ENCODE assay signal across 13 cellular contexts in the genomic region with DNA sequence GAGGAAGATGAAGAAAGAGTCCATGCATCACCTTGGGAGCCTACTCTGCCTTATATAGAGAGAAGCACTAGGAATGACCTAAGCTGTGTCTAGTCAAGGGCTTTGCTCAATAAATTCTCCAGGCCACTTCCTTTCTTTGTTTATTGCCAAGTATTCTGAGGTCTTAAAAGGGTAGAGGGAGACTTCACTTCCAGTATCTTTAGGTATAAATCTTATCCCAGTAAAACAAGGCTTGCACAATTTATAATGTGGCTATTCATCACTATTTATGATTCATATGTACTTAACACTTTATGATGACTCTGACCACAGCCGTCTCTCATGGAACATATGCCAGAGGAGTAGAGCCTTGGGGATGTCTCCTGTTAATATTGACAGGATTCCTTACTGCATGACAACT.
DNase-seq lines count a peak whose midpoint lies in the region; ATAC-seq, FAIRE-seq and TF ChIP-seq lines count a peak whose summit lies in the region.
"Had no signal": no experiment of that assay in that cellular context is flagged by ENCODE, and none has a peak within 500 bp of the region (broad histone marks: within the 10 kb centered on the region; RNA-seq: fewer than 3 reads in every experiment).

No MANE protein-coding gene starts in this region.

- TF ChIP-seq CTCF in A549 (IDR thresholded peaks at IDR 0.05), result no peak
- no peak for TF ChIP-seq CTCF in IMR-90 (conservative IDR thresholded peaks at IDR 0.05; ENCODE audit: low read depth, low read length)
- TF ChIP-seq CTCF in choroid plexus epithelial cell (conservative IDR thresholded peaks at IDR 0.05; ENCODE audit: low read depth, low read length), result no peak
- no peak for TF ChIP-seq CTCF in mesothelial cell of epicardium (IDR thresholded peaks at IDR 0.05; ENCODE audit: unreplicated experiment)

- H2BK120ac ChIP-seq in IMR-90 (ENCODE audit: low read depth, low read length), result no peak overlapping the region

- no peaks in the 10 kb centered on the region; the same call in 1 of the 2 replicates for H3K9me1 ChIP-seq in IMR-90 (ENCODE audit: insufficient read depth, low read length)

- TF ChIP-seq POLR2A in A549 (IDR thresholded peaks at IDR 0.05; ENCODE audit: low read length) (no peak), IMR-90 (IDR thresholded peaks at IDR 0.05; ENCODE audit: low read depth, low read length) (no peak)

- no peak overlapping the region for H3K14ac ChIP-seq in IMR-90 (replicated peaks; ENCODE audit: low read depth, low read length)

- H3K27ac ChIP-seq in A549, result peak overlapping the region; percentile 49 to 69
- H3K27ac ChIP-seq in IMR-90 (ENCODE audit: insufficient read depth, low read length), result no peak overlapping the region

- peaks cover 5% of the 10 kb centered on the region for H3K9me3 Mint-ChIP-seq in mesothelial cell of epicardium

- POLR2A ChIA-PET in A549 (lab: Yijun Ruan, JAX), result interaction anchor here (1.1 kb wide), 1 partner anchor 19 kb away, joined by 4 read pairs; no protein-coding TSS in a partner anchor
- POLR2A ChIA-PET in IMR-90 (lab: Charles Lee; ENCODE audit: unreplicated experiment), result no interaction called here

- H3K79me1 ChIP-seq in IMR-90 (ENCODE audit: low read depth in 1 of 2, low read length in 2 of 2), result no peaks in the 10 kb centered on the region

- peak overlapping the region; percentile 52; the same call in 1 of the 2 replicates for H3K18ac ChIP-seq in IMR-90 (ENCODE audit: low read depth, low read length)

- H2BK5ac ChIP-seq in IMR-90 (ENCODE audit: low read depth, low read length, poor library complexity, severe bottlenecking), result no peak overlapping the region

- DNase-seq in A549 (ENCODE audit: low read depth in 1 of 2, low spot score in 1 of 2), result peak in 1 of 2 experiments; percentile 53
- DNase-seq in IMR-90, result peak; percentile 40
- peak; percentile 91 for DNase-seq in choroid plexus epithelial cell (ENCODE audit: low read depth)
- no peak for DNase-seq in mesothelial cell of epicardium (ENCODE audit: low spot score in 2 of 2, unreplicated experiment in 2 of 2)
- no peak for DNase-seq in cardiac septum (ENCODE audit: low spot score)
- no peak for DNase-seq in NCI-H128 (lab: John Stamatoyannopoulos, UW; ENCODE audit: unreplicated experiment)
- DNase-seq: 8988T; cortex of kidney; DMS79 treated with DMSO at 0.1 percent for 48 hours; stimulated activated CD8-positive, alpha-beta memory T cell treated with anti-CD3 and anti-CD28 coated beads, Interleukin-4, amount 100 ng/mL, for 48 hours had no signal

- no peak overlapping the region for H3K4me3 Mint-ChIP-seq in mesothelial cell of epicardium
- H3K4me3 Mint-ChIP-seq: IgD-negative memory B cell had no signal

- dilution Hi-C loops in IMR-90 (cut with HindIII; ENCODE audit: low sequenced_read_pairs, unreplicated experiment), result no loop called here

- H3K36me3 Mint-ChIP-seq in mesothelial cell of epicardium, result peaks cover 2% of the 10 kb centered on the region
- H3K36me3 Mint-ChIP-seq: IgD-negative memory B cell had no signal

- intact Hi-C loops in IMR-90 (cut with micrococcal nuclease) (no loop called here), cardiac septum (cut with DNase I) (loop anchor here (5.0 kb wide), 1 partner anchor 85 kb away; a partner anchor contains a TSS)

- H2AFZ ChIP-seq in IMR-90 (replicated peaks; ENCODE audit: low read length, poor library complexity), result no peak overlapping the region

- H3K27me3 Mint-ChIP-seq in mesothelial cell of epicardium (ENCODE audit: low read depth), result no peaks in the 10 kb centered on the region

- no peak overlapping the region for H4K8ac ChIP-seq in IMR-90 (ENCODE audit: low read depth in 2 of 2, low read length in 2 of 2)

- peaks cover 69% of the 10 kb centered on the region for H3K4me1 Mint-ChIP-seq in mesothelial cell of epicardium
- H3K4me1 Mint-ChIP-seq: IgD-negative memory B cell had no signal

- no peak overlapping the region for H3K4ac ChIP-seq in IMR-90 (ENCODE audit: low read depth, low read length)

- no peak overlapping the region for H3K9ac ChIP-seq in IMR-90 (ENCODE audit: low read depth, low read length)

- no peak overlapping the region for H4K91ac ChIP-seq in IMR-90 (ENCODE audit: insufficient read depth, low read depth, low read length)

- H4K5ac ChIP-seq in IMR-90 (ENCODE audit: low read depth, low read length), result peak overlapping the region; percentile 50; the same call in 1 of the 2 replicates

- ATAC-seq in A549 (peak; percentile 64 to 70; a peak in 4 of 6 replicates), IMR-90 (ENCODE audit: low read depth) (no peak), GM21528 (IDR thresholded peaks at IDR 0.05; ENCODE audit: low FRiP score, unreplicated experiment) (no peak), HG03469 (IDR thresholded peaks at IDR 0.05; ENCODE audit: unreplicated experiment) (no peak)

- no peaks in the 10 kb centered on the region for H3K9me3 ChIP-seq in A549
- H3K9me3 ChIP-seq in IMR-90 (ENCODE audit: control insufficient read depth, insufficient read depth, low read length), result no peaks in the 10 kb centered on the region

- FAIRE-seq in A549 (lab: Jason Lieb, UNC), result no peak

- H3K4me1 ChIP-seq in A549 (peaks cover 42% of the 10 kb centered on the region), IMR-90 (ENCODE audit: control insufficient read depth, insufficient read depth, low read length) (peaks cover 6% of the 10 kb centered on the region)

- H3K23ac ChIP-seq in IMR-90 (ENCODE audit: low read depth, low read length), result no peak overlapping the region

- TF ChIP-seq RAD21 in A549 (conservative IDR thresholded peaks at IDR 0.05 in 1 of 2, IDR thresholded peaks at IDR 0.05 in 1 of 2), result no peak
- TF ChIP-seq RAD21 in IMR-90 (IDR thresholded peaks at IDR 0.05; ENCODE audit: low read length), result no peak

- H3K27ac Mint-ChIP-seq in mesothelial cell of epicardium, result peak overlapping the region; percentile 88
- H3K27ac Mint-ChIP-seq: IgD-negative memory B cell had no signal

- in situ Hi-C loops in IMR-90 (cut with MboI; ENCODE audit: low sequenced_read_pairs), result no loop called here

- peak overlapping the region; percentile 21; the same call in 2 of the 3 replicates for H3K4me2 ChIP-seq in A549
- H3K4me2 ChIP-seq in IMR-90 (ENCODE audit: low read depth, low read length), result no peak overlapping the region

- no peak overlapping the region for H2AK5ac ChIP-seq in IMR-90 (ENCODE audit: low read depth, low read length)

- no peak overlapping the region for H2BK20ac ChIP-seq in IMR-90 (ENCODE audit: low read depth, low read length)

- no peaks in the 10 kb centered on the region for H4K20me1 ChIP-seq in IMR-90 (ENCODE audit: insufficient read depth, low read length)

- H3K4me3 ChIP-seq in A549 (no peak overlapping the region), IMR-90 (ENCODE audit: insufficient read depth, low read depth, low read length) (no peak overlapping the region), choroid plexus epithelial cell (ENCODE audit: low read depth, low read length) (no peak overlapping the region)

- WGBS in A549 (ENCODE audit: missing lambda C conversion rate), result 10% methylated on average over 1 of the region's 1 CpG
- no CpG with 5 or more reads among the region's 1 CpG for WGBS in IMR-90 (ENCODE audit: extremely low coverage in 2 of 2, insufficient read length in 1 of 2), 2 experiments

- no peak overlapping the region for H3K56ac ChIP-seq in IMR-90 (ENCODE audit: extremely low read depth, insufficient read depth, low read length)

- H2AK9ac ChIP-seq in IMR-90 (replicated peaks; ENCODE audit: low read depth, low read length, poor library complexity), result no peak overlapping the region

- H3K27me3 ChIP-seq in IMR-90 (ENCODE audit: control insufficient read depth, insufficient read depth, low read length), result peaks cover 1% of the 10 kb centered on the region

- BruUV-seq in IMR-90 (replicated peaks; lab: Mats Ljungman, UMichigan), result no TSS peak

- no peak overlapping the region for H2BK15ac ChIP-seq in IMR-90 (ENCODE audit: low read depth, low read length)

- TF ChIP-seq EP300 in A549 (IDR thresholded peaks at IDR 0.05), result peak in 1 of 2 experiments; percentile 48; a peak in 1 of 5 replicates

- CTCF ChIA-PET in A549 (lab: Yijun Ruan, JAX), result interaction anchor here (0.6 kb wide), 1 partner anchor 19 kb away, joined by 3 read pairs; no protein-coding TSS in a partner anchor
- CTCF ChIA-PET in IMR-90 (lab: Yijun Ruan, JAX), result interaction anchor here (0.6 kb wide), 1 partner anchor 22 kb away, joined by 9 read pairs; no protein-coding TSS in a partner anchor

- H3K36me3 ChIP-seq in IMR-90 (ENCODE audit: control insufficient read depth, insufficient read depth, low read length), result no peaks in the 10 kb centered on the region

TF ChIP-seq in A549, 52 proteins besides CTCF, POLR2A, EP300 and RAD21 (continues in another document):
- TF ChIP-seq GATA3 (IDR thresholded peaks at IDR 0.05; ENCODE audit: borderline replicate concordance) (no peak), KDM5A (IDR thresholded peaks at IDR 0.05) (no peak), ZNF302 (CRISPR knock-in tag; IDR thresholded peaks at IDR 0.05) (no peak), POLR2AphosphoS2 (conservative IDR thresholded peaks at IDR 0.05; ENCODE audit: low read length) (no peak), NFE2L2 (conservative IDR thresholded peaks at IDR 0.05; ENCODE audit: low read length) (no peak), SREBF2 (IDR thresholded peaks at IDR 0.05) (no peak), ZC3H11A (IDR thresholded peaks at IDR 0.05) (no peak), MAZ (IDR thresholded peaks at IDR 0.05; ENCODE audit: borderline replicate concordance, low read depth, low read length) (no peak)

TF ChIP-seq in IMR-90, 13 proteins besides CTCF, POLR2A, EP300 and RAD21 (continues in another document):
- TF ChIP-seq CEBPB (IDR thresholded peaks at IDR 0.05; ENCODE audit: low read depth, low read length) (no peak), BHLHE40 (IDR thresholded peaks at IDR 0.05; ENCODE audit: low read depth, low read length) (no peak), CHD1 (IDR thresholded peaks at IDR 0.05; ENCODE audit: low read depth, low read length) (no peak), RCOR1 (IDR thresholded peaks at IDR 0.05; ENCODE audit: insufficient replicate concordance, low read length) (no peak), MAZ (IDR thresholded peaks at IDR 0.05; ENCODE audit: borderline replicate concordance, low read depth, low read length) (no peak), FOS (IDR thresholded peaks at IDR 0.05; ENCODE audit: low read depth, low read length) (no peak)
- TF ChIP-seq, protein P1, sequence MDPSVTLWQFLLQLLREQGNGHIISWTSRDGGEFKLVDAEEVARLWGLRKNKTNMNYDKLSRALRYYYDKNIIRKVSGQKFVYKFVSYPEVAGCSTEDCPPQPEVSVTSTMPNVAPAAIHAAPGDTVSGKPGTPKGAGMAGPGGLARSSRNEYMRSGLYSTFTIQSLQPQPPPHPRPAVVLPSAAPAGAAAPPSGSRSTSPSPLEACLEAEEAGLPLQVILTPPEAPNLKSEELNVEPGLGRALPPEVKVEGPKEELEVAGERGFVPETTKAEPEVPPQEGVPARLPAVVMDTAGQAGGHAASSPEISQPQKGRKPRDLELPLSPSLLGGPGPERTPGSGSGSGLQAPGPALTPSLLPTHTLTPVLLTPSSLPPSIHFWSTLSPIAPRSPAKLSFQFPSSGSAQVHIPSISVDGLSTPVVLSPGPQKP (IDR thresholded peaks at IDR 0.05; ENCODE audit: borderline replicate concordance, low read depth, low read length), result no peak

Comparison
In these comparisons a context has a peak if more than half of its experiments do, and no peak if none do; other contexts are left out.
1. ATAC-seq: peak in A549 (2 of 2); none in IMR-90 (single experiment), GM21528 (single experiment) and HG03469 (single experiment).
2. DNase-seq: peak in IMR-90 (single experiment) and choroid plexus epithelial cell (single experiment); none in mesothelial cell of epicardium (0 of 2), cardiac septum (single experiment) and NCI-H128 (single experiment).